Comparison of ENCODE assay signal across 14 cellular contexts in the genomic region with DNA sequence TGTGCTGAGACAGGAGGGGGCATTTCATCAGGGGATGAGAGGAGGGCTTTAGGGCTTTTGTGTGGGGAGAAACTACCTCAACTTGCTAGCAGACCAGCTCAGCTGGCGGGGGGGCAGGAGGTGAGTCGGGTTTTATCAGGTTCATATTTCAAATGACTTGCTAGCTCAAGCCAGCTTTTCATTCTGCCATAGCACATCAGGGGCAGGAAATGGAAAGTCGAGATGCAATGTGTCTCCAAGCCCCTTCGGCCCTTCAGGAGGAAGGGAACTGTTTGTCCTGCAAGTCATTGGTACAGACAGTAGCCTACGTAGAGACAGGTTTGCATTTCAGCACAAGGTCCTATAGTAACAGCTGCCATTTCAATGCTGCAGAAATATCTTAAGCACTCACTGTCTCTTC.
DNase-seq lines count a peak whose midpoint lies in the region; ATAC-seq lines count a peak whose summit lies in the region.
"Had no signal": no experiment of that assay in that cellular context is flagged by ENCODE, and none has a peak within 500 bp of the region (broad histone marks: within the 10 kb centered on the region; RNA-seq: fewer than 3 reads in every experiment).

No MANE protein-coding gene starts in this region.

- H3K27ac ChIP-seq in Karpas-422 (ENCODE audit: low read length), result no peak overlapping the region
- peak overlapping the region; percentile 51 to 84 for H3K27ac ChIP-seq in esophagus (ENCODE audit: low read depth in 2 of 2, low read length in 1 of 2)
- H3K27ac ChIP-seq: C4-2B had no signal

- H3K4me2 ChIP-seq in Karpas-422 (ENCODE audit: low read depth, low read length, poor library complexity, severe bottlenecking), result no peak overlapping the region

- H3K36me3 Mint-ChIP-seq in stimulated activated effector memory CD8-positive, alpha-beta T cell treated with anti-CD3 and anti-CD28 coated beads, Interleukin-12 subunit alpha, Interleukin-12 subunit beta, amount 100 ng/mL, for 72 hours, result no peaks in the 10 kb centered on the region

- peaks cover 24% of the 10 kb centered on the region for H3K4me1 Mint-ChIP-seq in stimulated activated effector memory CD8-positive, alpha-beta T cell treated with anti-CD3 and anti-CD28 coated beads, Interleukin-12 subunit alpha, Interleukin-12 subunit beta, amount 100 ng/mL, for 72 hours

- no peak overlapping the region for H3K9ac ChIP-seq in Karpas-422 (ENCODE audit: low read length)

- 43 to 46% methylated on average over 5 of the region's 5 CpGs for WGBS in esophagus, 2 donors

- H3K27ac Mint-ChIP-seq in stimulated activated effector memory CD8-positive, alpha-beta T cell treated with anti-CD3 and anti-CD28 coated beads, Interleukin-12 subunit alpha, Interleukin-12 subunit beta, amount 100 ng/mL, for 72 hours, result peak overlapping the region; percentile 50
- H3K27ac Mint-ChIP-seq: activated naive CD4-positive, alpha-beta T cell treated with anti-CD3 and anti-CD28 coated beads, Interleukin-2, amount 50 U/mL, for 24 hours had no signal

- H3K9me3 ChIP-seq in Karpas-422 (ENCODE audit: low read length) (no peaks in the 10 kb centered on the region), esophagus (ENCODE audit: control insufficient read depth in 2 of 2, insufficient read depth in 1 of 2, low read depth in 1 of 2, low read length in 1 of 2) (no peaks in the 10 kb centered on the region)

- DNase-seq in activated effector memory CD4-positive, alpha-beta T cell treated with anti-CD3 and anti-CD28 coated beads, Interleukin-2, amount 50 U/mL, for 16 hours, result peak; percentile 66
- no peak for DNase-seq in activated effector memory CD4-positive, alpha-beta T cell treated with Interleukin-2 at 50 U/mL for 16 hours
- peak; percentile 51 for DNase-seq in Karpas-422
- no peak for DNase-seq in stimulated activated effector memory CD8-positive, alpha-beta T cell treated with anti-CD3 and anti-CD28 coated beads, Interleukin-12 subunit alpha, Interleukin-12 subunit beta, amount 100 ng/mL, for 72 hours (ENCODE audit: low spot score in 2 of 2)
- no peak for DNase-seq in superior temporal gyrus (ENCODE audit: extremely low spot score)
- DNase-seq in DMS79 treated with DMSO at 0.1 percent for 48 hours (lab: John Stamatoyannopoulos, UW), result no peak
- DNase-seq: cortex of kidney, foreskin melanocyte, NCI-H774, occipital lobe had no signal

- H3K79me2 ChIP-seq in Karpas-422 (ENCODE audit: low read length), result no peaks in the 10 kb centered on the region

- H3K4me3 Mint-ChIP-seq in stimulated activated effector memory CD8-positive, alpha-beta T cell treated with anti-CD3 and anti-CD28 coated beads, Interleukin-12 subunit alpha, Interleukin-12 subunit beta, amount 100 ng/mL, for 72 hours, result no peak overlapping the region
- H3K4me3 Mint-ChIP-seq: activated naive CD4-positive, alpha-beta T cell treated with anti-CD3 and anti-CD28 coated beads, Interleukin-2, amount 50 U/mL, for 24 hours had no signal

- H3K9me3 Mint-ChIP-seq in stimulated activated effector memory CD8-positive, alpha-beta T cell treated with anti-CD3 and anti-CD28 coated beads, Interleukin-12 subunit alpha, Interleukin-12 subunit beta, amount 100 ng/mL, for 72 hours, result peaks cover 3% of the 10 kb centered on the region
- H3K9me3 Mint-ChIP-seq: activated naive CD4-positive, alpha-beta T cell treated with anti-CD3 and anti-CD28 coated beads, Interleukin-2, amount 50 U/mL, for 24 hours had no signal

- H3K9me2 ChIP-seq in Karpas-422 (replicated peaks; ENCODE audit: insufficient read depth, low read length), result no peaks in the 10 kb centered on the region

- H4K20me1 ChIP-seq in Karpas-422 (ENCODE audit: insufficient read depth, low read depth, low read length), result no peaks in the 10 kb centered on the region

- H3K4me3 ChIP-seq in Karpas-422 (ENCODE audit: low read length), result no peak overlapping the region
- no peak overlapping the region for H3K4me3 ChIP-seq in esophagus (ENCODE audit: low read depth in 1 of 2, low read length in 2 of 2)

- no peak for ATAC-seq in stimulated activated effector memory CD8-positive, alpha-beta T cell treated with anti-CD3 and anti-CD28 coated beads, Interleukin-12 subunit alpha, Interleukin-12 subunit beta, amount 100 ng/mL, for 72 hours
- ATAC-seq in HG02981 (IDR thresholded peaks at IDR 0.05; ENCODE audit: unreplicated experiment), result no peak

- H3K27me3 ChIP-seq in Karpas-422 (ENCODE audit: low read length), result no peaks in the 10 kb centered on the region
- no peaks in the 10 kb centered on the region for H3K27me3 ChIP-seq in esophagus (ENCODE audit: control insufficient read depth in 1 of 2, insufficient read depth in 2 of 2, low read length in 2 of 2)

- H3K36me3 ChIP-seq in Karpas-422 (ENCODE audit: insufficient read depth, low read length) (no peaks in the 10 kb centered on the region), esophagus (ENCODE audit: control insufficient read depth in 2 of 2, insufficient read depth in 2 of 2, low read length in 1 of 2) (no peaks in the 10 kb centered on the region)

- peaks cover 9% of the 10 kb centered on the region for H3K4me1 ChIP-seq in Karpas-422 (ENCODE audit: low read length)
- peaks cover 9 to 12% of the 10 kb centered on the region in 2 donors for H3K4me1 ChIP-seq in esophagus (ENCODE audit: control insufficient read depth in 2 of 2, insufficient read depth in 2 of 2, low read length in 1 of 2)

- H2AFZ ChIP-seq in Karpas-422 (ENCODE audit: low read length), result no peak overlapping the region

Comparison
In these comparisons a context has a peak if more than half of its experiments do, and no peak if none do; other contexts are left out.
1. DNase-seq: peak in activated effector memory CD4-positive, alpha-beta T cell treated with anti-CD3 and anti-CD28 coated beads, Interleukin-2, amount 50 U/mL, for 16 hours (single experiment) and Karpas-422 (single experiment); none in activated effector memory CD4-positive, alpha-beta T cell treated with Interleukin-2 at 50 U/mL for 16 hours (single experiment), stimulated activated effector memory CD8-positive, alpha-beta T cell treated with anti-CD3 and anti-CD28 coated beads, Interleukin-12 subunit alpha, Interleukin-12 subunit beta, amount 100 ng/mL, for 72 hours (0 of 2), superior temporal gyrus (single experiment) and DMS79 treated with DMSO at 0.1 percent for 48 hours (single experiment).